In genomic region chr16:47018223-47018891, GRCh38 we compare ENCODE assay signal across 8 cellular contexts. TPM values are rescaled to one million over a fixed set of nuclear protein-coding genes. Genes with fewer than 3 reads are reported as not detected.
DNase-seq lines count a peak whose midpoint lies in the region; ATAC-seq and TF ChIP-seq lines count a peak whose summit lies in the region.

No MANE protein-coding gene starts in this region.

- 51% methylated on average over 10 of the region's 14 CpGs for WGBS in right lobe of liver (ENCODE audit: insufficient coverage, low coverage, low lambda C conversion rate, missing lambda C conversion rate)

- H3F3A ChIP-seq in PC-9 (ENCODE audit: insufficient read depth, low read depth): no peaks in the 10 kb centered on the region

- POLR2A ChIA-PET in PC-9 (lab: Charles Lee; ENCODE audit: unreplicated experiment): no interaction called here

- H3K79me2 ChIP-seq in PC-9 (ENCODE audit: low read depth): no peaks in the 10 kb centered on the region

- H3K27ac ChIP-seq in PC-9: no peak overlapping the region
- no peak overlapping the region for H3K27ac ChIP-seq in right lobe of liver

- peak; percentile 67 for TF ChIP-seq CTCF in PC-9 (conservative IDR thresholded peaks at IDR 0.05)
- peak; percentile 50 to 72 (median 68) for TF ChIP-seq CTCF in right lobe of liver (IDR thresholded peaks at IDR 0.05)

- H3K4me1 ChIP-seq in PC-9 (replicated peaks; ENCODE audit: insufficient read depth) (no peaks in the 10 kb centered on the region), right lobe of liver (no peaks in the 10 kb centered on the region)

- ATAC-seq in GM21360 (IDR thresholded peaks at IDR 0.05; ENCODE audit: unreplicated experiment) (peak; percentile 99), HG03457 (IDR thresholded peaks at IDR 0.05; ENCODE audit: unreplicated experiment) (peak; percentile 98), right lobe of liver (peak; percentile 99 to 100 (median 100))

- H4K20me1 ChIP-seq in PC-9 (ENCODE audit: insufficient read depth): no peaks in the 10 kb centered on the region

- no peaks in the 10 kb centered on the region for H3K36me3 ChIP-seq in PC-9 (ENCODE audit: low read depth)
- H3K36me3 ChIP-seq in right lobe of liver: no peaks in the 10 kb centered on the region

- intact Hi-C loops in PC-9 (cut with micrococcal nuclease; ENCODE audit: unreplicated experiment): loop anchor here (1.0 kb wide), 1 partner anchor 70 kb away; no protein-coding TSS in a partner anchor
- intact Hi-C loops in right lobe of liver (cut with DNase I): loop anchor here in 1 of 2 donors (10.0 kb wide), 1 partner anchor 64 kb away; no protein-coding TSS in a partner anchor

- no peak overlapping the region for H2AFZ ChIP-seq in PC-9

- CTCF ChIA-PET in PC-9 (lab: Charles Lee): interaction anchor here (0.5 to 1.1 kb wide), 5 partner anchors 11 to 1147 kb away, joined by 3 to 11 read pairs (median 4); no protein-coding TSS in a partner anchor

- no peak overlapping the region for H3K4me2 ChIP-seq in PC-9

- TF ChIP-seq POLR2A in right lobe of liver (IDR thresholded peaks at IDR 0.05): no peak

- no peaks in the 10 kb centered on the region for H3K9me2 ChIP-seq in PC-9 (ENCODE audit: insufficient read depth)

- BruUV-seq in PC-9 (replicated peaks; lab: Mats Ljungman, UMichigan): no TSS peak

- DNase-seq in NCI-H146 (lab: John Stamatoyannopoulos, UW): peak; percentile 48
- DNase-seq in NCI-H146 treated with DMSO at 0.1 percent for 48 hours (lab: John Stamatoyannopoulos, UW; ENCODE audit: unreplicated experiment): no peak
- DNase-seq in PC-9: peak; percentile 50 to 53
- DNase-seq in astrocyte of the hippocampus (ENCODE audit: low read depth, low spot score): peak; percentile 42
- DNase-seq in right lobe of liver: peak; percentile 61 to 73 (median 63)
- peak; percentile 54 for DNase-seq in ureter (ENCODE audit: low spot score)

- no peaks in the 10 kb centered on the region for H3K27me3 ChIP-seq in PC-9 (ENCODE audit: insufficient read depth, low read depth)
- H3K27me3 ChIP-seq in right lobe of liver: no peaks in the 10 kb centered on the region

- H3K9me3 ChIP-seq in PC-9 (ENCODE audit: insufficient read depth, low read depth): no peaks in the 10 kb centered on the region
- H3K9me3 ChIP-seq in right lobe of liver: no peaks in the 10 kb centered on the region

- H3K4me3 ChIP-seq in PC-9 (no peak overlapping the region), right lobe of liver (no peak overlapping the region)

RNA-seq across cellular contexts. Expression of gene DNAJA2, which starts 44.9 kb away (rescaled TPM):
- total RNA-seq in PC-9 (2021) (78.9 and 89.8 TPM in 2 replicates), right lobe of liver (10 to 100 TPM; 25.3 to 38.3 (median 32.0) TPM), ureter (51.5 TPM)
